Comparison of ENCODE assay signal across 9 cellular contexts in the genomic region with DNA sequence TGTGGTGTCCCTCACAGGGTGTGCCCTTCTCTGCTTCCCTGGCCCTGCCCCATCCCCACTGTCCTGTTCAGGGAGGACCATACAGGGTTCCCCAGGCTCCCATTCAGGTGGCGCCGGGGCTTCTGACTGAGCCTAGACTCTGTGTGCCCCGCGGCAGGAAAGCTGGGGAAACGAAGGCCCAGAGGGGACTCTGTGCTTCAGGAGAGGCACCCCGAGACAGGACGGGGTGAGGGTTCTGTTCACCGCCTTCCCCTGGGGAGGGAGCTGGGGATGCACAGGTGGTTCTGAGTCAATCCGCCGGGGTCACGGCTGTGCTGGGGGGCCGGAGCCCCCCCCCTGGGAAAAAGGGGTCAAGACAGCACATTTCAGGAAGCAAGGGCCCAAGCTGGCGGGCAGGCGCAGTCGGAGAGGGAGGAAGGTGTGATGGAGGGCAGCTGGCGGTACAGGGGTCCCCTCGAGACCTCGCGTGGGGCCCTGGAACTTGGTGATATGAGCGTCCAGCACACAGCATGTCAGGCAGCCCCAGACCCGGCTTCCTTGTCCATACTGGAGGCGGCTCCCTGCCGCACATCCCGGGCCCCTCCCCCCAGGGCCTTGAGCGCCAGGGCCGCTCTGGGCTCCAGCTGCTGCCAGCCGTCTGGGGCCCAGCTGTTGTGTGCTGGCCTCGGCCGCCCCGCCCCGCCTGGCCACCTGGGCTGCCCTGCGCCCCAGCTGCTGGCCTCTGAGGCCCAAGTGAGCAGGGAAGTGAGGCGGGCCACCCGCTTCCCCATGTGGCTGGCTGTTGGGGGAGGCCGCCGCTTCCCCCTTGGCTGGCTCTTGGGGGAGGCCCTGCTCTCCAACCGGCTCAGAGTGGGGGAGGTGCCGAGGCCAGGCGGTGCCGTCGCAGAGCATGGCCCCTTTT. TPM values are rescaled to one million over a fixed set of nuclear protein-coding genes. Genes with fewer than 3 reads are reported as not detected.
DNase-seq lines count a peak whose midpoint lies in the region; ATAC-seq and TF ChIP-seq lines count a peak whose summit lies in the region.
"Had no signal": no experiment of that assay in that cellular context is flagged by ENCODE, and none has a peak within 500 bp of the region (broad histone marks: within the 10 kb centered on the region; RNA-seq: fewer than 3 reads in every experiment).

No MANE protein-coding gene starts in this region.

- H3K27ac Mint-ChIP-seq in natural killer cell treated with Interleukin-12 subunit alpha and Interleukin-12 subunit beta and Interleukin-15 and Interleukin-18, amount 100 ng/mL, for 72 hours: no peak overlapping the region
- H3K27ac Mint-ChIP-seq: activated CD4-positive, alpha-beta memory T cell treated with anti-CD3 and anti-CD28 coated beads for 36 hours had no signal

- no peaks in the 10 kb centered on the region for H3K9me3 Mint-ChIP-seq in natural killer cell treated with Interleukin-12 subunit alpha and Interleukin-12 subunit beta and Interleukin-15 and Interleukin-18, amount 100 ng/mL, for 72 hours
- H3K9me3 Mint-ChIP-seq: activated CD4-positive, alpha-beta memory T cell treated with anti-CD3 and anti-CD28 coated beads for 36 hours had no signal

- ATAC-seq in Panc1 (0 out of 2 replicates have a peak, but pooled peaks have one; percentile 8), heart right ventricle (peak; percentile 49 to 86 (median 70)), GM21447 (IDR thresholded peaks at IDR 0.05; ENCODE audit: unreplicated experiment) (no peak), HG03139 (IDR thresholded peaks at IDR 0.05; ENCODE audit: unreplicated experiment) (no peak), GM21529 (IDR thresholded peaks at IDR 0.05; ENCODE audit: unreplicated experiment) (no peak)
- ATAC-seq in natural killer cell treated with Interleukin-12 subunit alpha and Interleukin-12 subunit beta and Interleukin-15 and Interleukin-18, amount 100 ng/mL, for 72 hours: no peak

- peaks cover 0 to 3% of the 10 kb centered on the region in 2 donors for H3K4me1 Mint-ChIP-seq in natural killer cell treated with Interleukin-12 subunit alpha and Interleukin-12 subunit beta and Interleukin-15 and Interleukin-18, amount 100 ng/mL, for 72 hours (ENCODE audit: low read depth in 2 of 2)

- peaks cover 11 to 12% of the 10 kb centered on the region in 2 donors for H3K27me3 Mint-ChIP-seq in natural killer cell treated with Interleukin-12 subunit alpha and Interleukin-12 subunit beta and Interleukin-15 and Interleukin-18, amount 100 ng/mL, for 72 hours

- no peak overlapping the region for H3K4me3 Mint-ChIP-seq in natural killer cell treated with Interleukin-12 subunit alpha and Interleukin-12 subunit beta and Interleukin-15 and Interleukin-18, amount 100 ng/mL, for 72 hours
- H3K4me3 Mint-ChIP-seq: activated CD4-positive, alpha-beta memory T cell treated with anti-CD3 and anti-CD28 coated beads for 36 hours had no signal

- DNase-seq in HT-29 (ENCODE audit: low spot score): peak; percentile 49
- DNase-seq in Panc1 (ENCODE audit: low read depth, low spot score): no peak
- DNase-seq in heart right ventricle: peak in 1 of 2 donors; percentile 69
- no peak for DNase-seq in natural killer cell treated with Interleukin-12 subunit alpha and Interleukin-12 subunit beta and Interleukin-15 and Interleukin-18, amount 100 ng/mL, for 72 hours (ENCODE audit: low spot score)

- H3K27ac ChIP-seq in Panc1 (ENCODE audit: low read length): no peak overlapping the region
- H3K27ac ChIP-seq in heart right ventricle: no peak overlapping the region
- H3K27ac ChIP-seq in skin epidermis: peak overlapping the region in 12 of 21 experiments; percentile 4 to 68 (median 40)

- CTCF ChIA-PET in Panc1 (lab: Charles Lee): no interaction called here

- H3K9me3 ChIP-seq in Panc1 (ENCODE audit: control insufficient read depth, insufficient read depth, low read depth, low read length) (no peaks in the 10 kb centered on the region), heart right ventricle (no peaks in the 10 kb centered on the region)

- WGBS in heart right ventricle, 2 donors: 38 to 54% methylated on average over 38 to 41 of the region's 41 CpGs

- H3K4me3 ChIP-seq in Panc1 (ENCODE audit: low read depth in 2 of 2, low read length in 2 of 2) (no peak overlapping the region), heart right ventricle (no peak overlapping the region), skin epidermis (no peak overlapping the region)

- no peaks in the 10 kb centered on the region for H3K36me3 Mint-ChIP-seq in natural killer cell treated with Interleukin-12 subunit alpha and Interleukin-12 subunit beta and Interleukin-15 and Interleukin-18, amount 100 ng/mL, for 72 hours
- H3K36me3 Mint-ChIP-seq: activated CD4-positive, alpha-beta memory T cell treated with anti-CD3 and anti-CD28 coated beads for 36 hours had no signal

- POLR2A ChIA-PET in Panc1 (lab: Charles Lee): no interaction called here

- intact Hi-C loops in Panc1 (cut with micrococcal nuclease; ENCODE audit: unreplicated experiment) (no loop called here), heart right ventricle (cut with DNase I) (loop anchor here in 4 of 10 donors (2.0 to 10.0 kb wide), 3 partner anchors 41 to 188 kb away; no protein-coding TSS in a partner anchor)

- H3K4me1 ChIP-seq in Panc1 (ENCODE audit: control insufficient read depth, insufficient read depth, low read length): peaks cover 5% of the 10 kb centered on the region; the same call in 1 of the 2 replicates
- peaks cover 7 to 35% (median 23%) of the 10 kb centered on the region in 9 donors for H3K4me1 ChIP-seq in heart right ventricle

- TF ChIP-seq CTCF in Panc1 (IDR thresholded peaks at IDR 0.05) (no peak), heart right ventricle (IDR thresholded peaks at IDR 0.05) (no peak)

- BruUV-seq in Panc1 (replicated peaks; lab: Mats Ljungman, UMichigan): no TSS peak

- H3K36me3 ChIP-seq in Panc1 (ENCODE audit: control insufficient read depth, insufficient read depth, low read length) (no peaks in the 10 kb centered on the region), heart right ventricle (no peaks in the 10 kb centered on the region)

- in situ Hi-C loops in Panc1 (cut with HindIII; ENCODE audit: low pct_unique_long_range_greater_than_20kb, low sequenced_read_pairs): no loop called here

- H3K27me3 ChIP-seq in Panc1 (ENCODE audit: control insufficient read depth, insufficient read depth, low read length) (no peaks in the 10 kb centered on the region), heart right ventricle (peaks cover 6 to 84% (median 50%) of the 10 kb centered on the region in 7 donors)

RNA-seq across cellular contexts. Expression of a gene that starts 5.6 kb away (rescaled TPM):
- 1.3 and 2.0 TPM in 2 replicates for total RNA-seq in HT-29 (2014; rRNA removed; shearing (Covaris generic))
- total RNA-seq in Panc1 (2021; ENCODE audit: unreplicated experiment): 2.0 TPM
- polyA plus RNA-seq in Panc1 (2012; ENCODE audit: insufficient read length): 4.3 TPM
- total RNA-seq in heart right ventricle: 1 to 10 TPM in 1 of 10 donors, under 1 TPM in 4, not detected in 5; 0.27 to 1.5 (median 0.65) TPM
- polyA plus RNA-seq in heart right ventricle: under 1 TPM; 0.22 to 0.74 TPM
- under 1 TPM in 1 of 2 donors, not detected in 1; 0.17 TPM for total RNA-seq in natural killer cell treated with Interleukin-12 subunit alpha and Interleukin-12 subunit beta and Interleukin-15 and Interleukin-18, amount 100 ng/mL, for 72 hours

RNA-seq across cellular contexts. Expression of a gene that starts 10.8 kb away (rescaled TPM):
- 66.6 and 85.0 TPM in 2 replicates for total RNA-seq in HT-29 (2014; rRNA removed; shearing (Covaris generic))
- 64.7 TPM for total RNA-seq in Panc1 (2021; ENCODE audit: unreplicated experiment)
- 67.1 TPM for polyA plus RNA-seq in Panc1 (2012; ENCODE audit: insufficient read length)
- total RNA-seq in heart right ventricle: 10 to 100 TPM; 19.9 to 38.2 (median 22.6) TPM
- 100 to 1,000 TPM in 1 of 2 donors, 10 to 100 TPM in 1; 40.5 to 115 TPM for polyA plus RNA-seq in heart right ventricle
- total RNA-seq in natural killer cell treated with Interleukin-12 subunit alpha and Interleukin-12 subunit beta and Interleukin-15 and Interleukin-18, amount 100 ng/mL, for 72 hours: 10 to 100 TPM; 21.6 to 46.8 TPM

RNA-seq across cellular contexts. Expression of a gene that starts 19.6 kb away (rescaled TPM):
- total RNA-seq in HT-29 (2014; rRNA removed; shearing (Covaris generic)): not detected in 2 replicates
- total RNA-seq in Panc1 (2021; ENCODE audit: unreplicated experiment) (not detected), heart right ventricle (1 to 10 TPM in 9 of 10 donors, under 1 TPM in 1; 0.92 to 8.6 (median 5.0) TPM)
- 0.46 TPM for polyA plus RNA-seq in Panc1 (2012; ENCODE audit: insufficient read length)
- polyA plus RNA-seq in heart right ventricle: 1 to 10 TPM in 1 of 2 donors, under 1 TPM in 1; 0.26 to 4.3 TPM
- not detected for total RNA-seq in natural killer cell treated with Interleukin-12 subunit alpha and Interleukin-12 subunit beta and Interleukin-15 and Interleukin-18, amount 100 ng/mL, for 72 hours
- total RNA-seq: activated CD4-positive, alpha-beta memory T cell treated with anti-CD3 and anti-CD28 coated beads for 36 hours had no signal

RNA-seq across cellular contexts. Expression of a gene that starts 29.5 kb away (rescaled TPM):
- total RNA-seq in HT-29 (2014; rRNA removed; shearing (Covaris generic)): 255 and 273 TPM in 2 replicates
- total RNA-seq in Panc1 (2021; ENCODE audit: unreplicated experiment) (212 TPM), heart right ventricle (1 to 10 TPM; 2.8 to 7.4 (median 3.8) TPM)
- polyA plus RNA-seq in Panc1 (2012; ENCODE audit: insufficient read length): 295 TPM
- 10 to 100 TPM in 1 of 2 donors, 1 to 10 TPM in 1; 1.2 to 29.6 TPM for polyA plus RNA-seq in heart right ventricle
- total RNA-seq in natural killer cell treated with Interleukin-12 subunit alpha and Interleukin-12 subunit beta and Interleukin-15 and Interleukin-18, amount 100 ng/mL, for 72 hours: 10 to 100 TPM; 18.3 to 56.1 TPM

RNA-seq across cellular contexts. Expression of a gene that starts 39.1 kb away (rescaled TPM):
- total RNA-seq in HT-29 (2014; rRNA removed; shearing (Covaris generic)): 42.8 and 45.5 TPM in 2 replicates
- total RNA-seq in Panc1 (2021; ENCODE audit: unreplicated experiment) (57.0 TPM), heart right ventricle (10 to 100 TPM; 10.8 to 30.9 (median 16.3) TPM)
- 48.3 TPM for polyA plus RNA-seq in Panc1 (2012; ENCODE audit: insufficient read length)
- polyA plus RNA-seq in heart right ventricle: 10 to 100 TPM; 10.5 to 10.6 TPM
- total RNA-seq in natural killer cell treated with Interleukin-12 subunit alpha and Interleukin-12 subunit beta and Interleukin-15 and Interleukin-18, amount 100 ng/mL, for 72 hours: 10 to 100 TPM; 26.7 to 49.4 TPM

Comparison
In these comparisons a context has a peak if more than half of its experiments do, and no peak if none do; other contexts are left out.
1. ATAC-seq: peak in Panc1 (single experiment) and heart right ventricle (8 of 8); none in GM21447 (single experiment), natural killer cell treated with Interleukin-12 subunit alpha and Interleukin-12 subunit beta and Interleukin-15 and Interleukin-18, amount 100 ng/mL, for 72 hours (0 of 2), HG03139 (single experiment) and GM21529 (single experiment).
2. H3K27ac ChIP-seq: peak in skin epidermis (12 of 21); none in Panc1 (single experiment) and heart right ventricle (0 of 10).